Comparison of ENCODE assay signal across 13 cellular contexts in genomic region chr11:1499261-1499890, GRCh38.
"Had no signal": no experiment of that assay in that cellular context is flagged by ENCODE, and none has a peak within 500 bp of the region (broad histone marks: within the 10 kb centered on the region; RNA-seq: fewer than 3 reads in every experiment).

No MANE protein-coding gene starts in this region.

- H3K9me3 ChIP-seq: breast epithelium, left ventricle myocardium inferior, psoas muscle, suprapubic skin had no signal

- H3K27ac ChIP-seq: breast epithelium, heart left ventricle, left ventricle myocardium inferior, psoas muscle, suprapubic skin had no signal

- H3K4me3 Mint-ChIP-seq: activated naive CD4-positive, alpha-beta T cell treated with anti-CD3 and anti-CD28 coated beads, Interleukin-2, amount 50 U/mL, for 24 hours; T-helper 2 cell treated with Interferon-gamma antibody and Interleukin-4, amounts not matched to agents 5 μg/mL and 100 μg/mL, for 36 hours had no signal

- H3K27me3 Mint-ChIP-seq: activated naive CD4-positive, alpha-beta T cell treated with anti-CD3 and anti-CD28 coated beads, Interleukin-2, amount 50 U/mL, for 24 hours had no signal

- H3K27ac Mint-ChIP-seq: activated naive CD4-positive, alpha-beta T cell treated with anti-CD3 and anti-CD28 coated beads, Interleukin-2, amount 50 U/mL, for 24 hours; T-helper 2 cell treated with Interferon-gamma antibody and Interleukin-4, amounts not matched to agents 5 μg/mL and 100 μg/mL, for 36 hours had no signal

- H3K9me3 Mint-ChIP-seq: activated naive CD4-positive, alpha-beta T cell treated with anti-CD3 and anti-CD28 coated beads, Interleukin-2, amount 50 U/mL, for 24 hours; T-helper 2 cell treated with Interferon-gamma antibody and Interleukin-4, amounts not matched to agents 5 μg/mL and 100 μg/mL, for 36 hours had no signal

- DNase-seq: anterior cingulate cortex; foreskin melanocyte; islet precursor cell; left ventricle myocardium inferior; stimulated activated CD4-positive, alpha-beta T cell treated with anti-CD3 and anti-CD28 coated beads, Interleukin-2, amount 100 ng/mL, for 48 hours; stimulated activated naive CD8-positive, alpha-beta T cell treated with anti-CD3 and anti-CD28 coated beads, Interleukin-15, Interleukin-2, amounts not matched to agents 100 U/mL and 50 U/mL, for 24 hours; SW 1271 had no signal

- H3K36me3 ChIP-seq: breast epithelium, left ventricle myocardium inferior had no signal

- ATAC-seq: heart left ventricle; psoas muscle; stimulated activated naive CD8-positive, alpha-beta T cell treated with anti-CD3 and anti-CD28 coated beads, Interleukin-15, Interleukin-2, amounts not matched to agents 100 U/mL and 50 U/mL, for 24 hours had no signal

- H3K27me3 ChIP-seq: breast epithelium, heart left ventricle, suprapubic skin had no signal

- H3K4me3 ChIP-seq: breast epithelium, heart left ventricle, left ventricle myocardium inferior, psoas muscle, suprapubic skin had no signal
